ENCODE assay signal across 9 cellular contexts in the genomic region with DNA sequence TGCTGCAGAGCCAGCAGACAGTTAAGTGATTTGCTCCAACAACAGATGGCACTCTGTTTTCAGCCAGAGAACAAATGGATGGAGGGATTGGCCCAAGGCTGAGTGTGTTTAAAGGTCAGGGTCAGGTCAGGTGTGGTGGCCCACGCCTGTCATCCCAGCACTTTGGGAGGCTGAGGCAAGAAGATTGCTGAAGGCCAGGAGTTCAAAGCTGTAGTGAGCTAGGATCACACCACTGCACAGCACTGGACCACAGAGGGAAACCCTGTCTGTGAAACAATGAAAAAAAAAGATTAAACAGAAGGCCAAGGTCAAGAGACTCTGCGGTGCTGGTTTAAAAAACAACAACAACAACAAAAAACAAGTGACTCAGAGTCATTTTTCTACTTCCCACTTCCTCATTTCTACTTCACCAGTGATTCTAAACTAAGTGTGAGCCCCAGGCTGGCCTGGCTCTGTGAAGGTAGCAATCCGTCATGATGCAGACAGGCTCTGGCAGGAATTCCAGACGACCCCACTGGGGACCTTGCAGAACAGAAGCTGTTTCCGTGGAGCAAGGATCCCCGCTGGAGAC. TPM values are rescaled to one million over a fixed set of nuclear protein-coding genes. Genes with fewer than 3 reads are reported as not detected.
DNase-seq lines count a peak whose midpoint lies in the region; ATAC-seq and TF ChIP-seq lines count a peak whose summit lies in the region.
"Had no signal": no experiment of that assay in that cellular context is flagged by ENCODE, and none has a peak within 500 bp of the region (broad histone marks: within the 10 kb centered on the region; RNA-seq: fewer than 3 reads in every experiment).

No MANE protein-coding gene starts in this region.

- ATAC-seq in GM19467 (IDR thresholded peaks at IDR 0.05; ENCODE audit: unreplicated experiment), result peak; percentile 82
- ATAC-seq in HG03139 (IDR thresholded peaks at IDR 0.05; ENCODE audit: unreplicated experiment), result peak; percentile 79
- ATAC-seq in activated B cell treated with CpG ODN at 0.5 μM for 24 hours (ENCODE audit: low read depth), result peak; percentile 45
- ATAC-seq in activated naive CD8-positive, alpha-beta T cell treated with anti-CD3 and anti-CD28 coated beads, Interleukin-2, amount 50 U/mL, for 24 hours, result no peak
- ATAC-seq: foreskin keratinocyte had no signal

- no peaks in the 10 kb centered on the region for H3K36me3 Mint-ChIP-seq in activated B cell treated with CpG ODN at 0.5 μM for 24 hours (ENCODE audit: low read depth)
- no peaks in the 10 kb centered on the region for H3K36me3 Mint-ChIP-seq in activated naive CD8-positive, alpha-beta T cell treated with anti-CD3 and anti-CD28 coated beads, Interleukin-2, amount 50 U/mL, for 24 hours (ENCODE audit: low read depth)
- no peaks in the 10 kb centered on the region for H3K36me3 Mint-ChIP-seq in activated naive CD4-positive, alpha-beta T cell treated with anti-CD3 and anti-CD28 coated beads for 36 hours (ENCODE audit: low read depth)

- no peak overlapping the region for H3K27ac Mint-ChIP-seq in activated B cell treated with CpG ODN at 0.5 μM for 24 hours
- no peak overlapping the region for H3K27ac Mint-ChIP-seq in activated naive CD8-positive, alpha-beta T cell treated with anti-CD3 and anti-CD28 coated beads, Interleukin-2, amount 50 U/mL, for 24 hours
- no peak overlapping the region for H3K27ac Mint-ChIP-seq in activated naive CD4-positive, alpha-beta T cell treated with anti-CD3 and anti-CD28 coated beads for 36 hours

- DNase-seq in GM10248 (ENCODE audit: extremely low spot score) (peak; percentile 32), activated B cell treated with CpG ODN at 0.5 μM for 24 hours (no peak), SKM-1 treated with dmso at 0.1 percent for 144 hours (lab: John Stamatoyannopoulos, UW; ENCODE audit: unreplicated experiment) (no peak), SHP77 (lab: John Stamatoyannopoulos, UW) (no peak)
- no peak for DNase-seq in activated naive CD8-positive, alpha-beta T cell treated with anti-CD3 and anti-CD28 coated beads, Interleukin-2, amount 50 U/mL, for 24 hours
- DNase-seq in activated naive CD4-positive, alpha-beta T cell treated with anti-CD3 and anti-CD28 coated beads for 36 hours, result no peak
- DNase-seq: foreskin keratinocyte had no signal

- no peaks in the 10 kb centered on the region for H3K9me3 Mint-ChIP-seq in activated B cell treated with CpG ODN at 0.5 μM for 24 hours
- no peaks in the 10 kb centered on the region for H3K9me3 Mint-ChIP-seq in activated naive CD8-positive, alpha-beta T cell treated with anti-CD3 and anti-CD28 coated beads, Interleukin-2, amount 50 U/mL, for 24 hours
- no peaks in the 10 kb centered on the region for H3K9me3 Mint-ChIP-seq in activated naive CD4-positive, alpha-beta T cell treated with anti-CD3 and anti-CD28 coated beads for 36 hours

- CTCF ChIA-PET in GM10248 (lab: Yijun Ruan, JAX), result interaction anchor here (1.1 to 3.0 kb wide), 5 partner anchors 9 to 268 kb away, joined by 3 to 11 read pairs (median 4); no protein-coding TSS in a partner anchor
- CTCF ChIA-PET in activated B cell treated with CpG ODN at 0.5 μM for 24 hours (lab: Charles Lee), result interaction anchor here (0.7 kb wide), 1 partner anchor 264 kb away, joined by 3 read pairs; no protein-coding TSS in a partner anchor
- CTCF ChIA-PET in activated naive CD4-positive, alpha-beta T cell treated with anti-CD3 and anti-CD28 coated beads for 36 hours (lab: Charles Lee), result interaction anchor here (0.9 kb wide), 1 partner anchor 242 kb away, joined by 3 read pairs; no protein-coding TSS in a partner anchor

- intact Hi-C loops in activated B cell treated with CpG ODN at 0.5 μM for 24 hours (cut with micrococcal nuclease), result no loop called here
- intact Hi-C loops in activated naive CD4-positive, alpha-beta T cell treated with anti-CD3 and anti-CD28 coated beads for 36 hours (cut with micrococcal nuclease), result no loop called here

- H3K4me3 Mint-ChIP-seq in activated B cell treated with CpG ODN at 0.5 μM for 24 hours, result no peak overlapping the region
- no peak overlapping the region for H3K4me3 Mint-ChIP-seq in activated naive CD8-positive, alpha-beta T cell treated with anti-CD3 and anti-CD28 coated beads, Interleukin-2, amount 50 U/mL, for 24 hours
- no peak overlapping the region for H3K4me3 Mint-ChIP-seq in activated naive CD4-positive, alpha-beta T cell treated with anti-CD3 and anti-CD28 coated beads for 36 hours

- peaks cover 11% of the 10 kb centered on the region for H3K4me1 Mint-ChIP-seq in activated B cell treated with CpG ODN at 0.5 μM for 24 hours
- H3K4me1 Mint-ChIP-seq in activated naive CD8-positive, alpha-beta T cell treated with anti-CD3 and anti-CD28 coated beads, Interleukin-2, amount 50 U/mL, for 24 hours, result peaks cover 1% of the 10 kb centered on the region
- peaks cover 2% of the 10 kb centered on the region for H3K4me1 Mint-ChIP-seq in activated naive CD4-positive, alpha-beta T cell treated with anti-CD3 and anti-CD28 coated beads for 36 hours (ENCODE audit: low read depth)

- H3K27me3 Mint-ChIP-seq in activated B cell treated with CpG ODN at 0.5 μM for 24 hours, result no peaks in the 10 kb centered on the region
- no peaks in the 10 kb centered on the region for H3K27me3 Mint-ChIP-seq in activated naive CD8-positive, alpha-beta T cell treated with anti-CD3 and anti-CD28 coated beads, Interleukin-2, amount 50 U/mL, for 24 hours
- no peaks in the 10 kb centered on the region for H3K27me3 Mint-ChIP-seq in activated naive CD4-positive, alpha-beta T cell treated with anti-CD3 and anti-CD28 coated beads for 36 hours (ENCODE audit: low read depth)

- TF ChIP-seq CTCF in GM10248 (IDR thresholded peaks at IDR 0.05; ENCODE audit: control extremely low read depth, extremely low read depth, low read depth, missing control alignments), result no peak
- no peak for TF ChIP-seq CTCF in activated B cell treated with CpG ODN at 0.5 μM for 24 hours (IDR thresholded peaks at IDR 0.05)

- POLR2A ChIA-PET in GM10248 (lab: Yijun Ruan, JAX), result no interaction called here
- POLR2A ChIA-PET in activated B cell treated with CpG ODN at 0.5 μM for 24 hours (lab: Charles Lee), result interaction anchor here (0.6 kb wide), 1 partner anchor 35 kb away, joined by 4 read pairs; no protein-coding TSS in a partner anchor

RNA-seq across cellular contexts. Expression of a gene that starts 42.5 kb away (rescaled TPM):
- 3.5 and 4.3 TPM in 2 replicates for total RNA-seq in activated B cell treated with CpG ODN at 0.5 μM for 24 hours
- 1 to 10 TPM; 3.6 to 3.9 TPM for total RNA-seq in activated naive CD4-positive, alpha-beta T cell treated with anti-CD3 and anti-CD28 coated beads for 36 hours
